ENCODE assay signal across 22 cellular contexts in genomic region chr6:45447005-45447404, GRCh38.
DNase-seq lines count a peak whose midpoint lies in the region; ATAC-seq, FAIRE-seq and TF ChIP-seq lines count a peak whose summit lies in the region.
"Had no signal": no experiment of that assay in that cellular context is flagged by ENCODE, and none has a peak within 500 bp of the region (broad histone marks: within the 10 kb centered on the region; RNA-seq: fewer than 3 reads in every experiment).

No MANE protein-coding gene starts in this region.

- H3K4me2 ChIP-seq in endothelial cell of umbilical vein (ENCODE audit: insufficient read depth, low read length) (peak overlapping the region; percentile 26), GM23338 (no peak overlapping the region)

- H3K9me3 Mint-ChIP-seq in MCF 10A (ENCODE audit: unreplicated experiment), result no peaks in the 10 kb centered on the region
- H3K9me3 Mint-ChIP-seq in GM23338, result no peaks in the 10 kb centered on the region
- H3K9me3 Mint-ChIP-seq: activated naive CD4-positive, alpha-beta T cell treated with anti-CD3 and anti-CD28 coated beads, Interleukin-2, amount 10 ng/mL, durations not matched to agents 7 days and 5 days; CD4-positive, alpha-beta T cell; IgD-negative memory B cell; naive thymus-derived CD8-positive, alpha-beta T cell had no signal

- H3K9ac ChIP-seq in endothelial cell of umbilical vein (replicated peaks; ENCODE audit: extremely low read depth, insufficient read depth, low read length), result no peak overlapping the region

- DNase-seq in MCF 10A (ENCODE audit: unreplicated experiment) (no peak), breast epithelium (ENCODE audit: low spot score in 2 of 2) (no peak), RWPE2 (ENCODE audit: low spot score) (no peak), endothelial cell of umbilical vein (ENCODE audit: low read depth, low spot score) (peak; percentile 5), upper lobe of left lung (no peak), DMS 273 (lab: John Stamatoyannopoulos, UW; ENCODE audit: unreplicated experiment) (no peak), aorta (no peak), GM23338 (ENCODE audit: low spot score) (no peak)
- DNase-seq: ACHN; activated naive CD4-positive, alpha-beta T cell treated with anti-CD3 and anti-CD28 coated beads, Interleukin-2, amount 10 ng/mL, durations not matched to agents 7 days and 5 days; CD4-positive, alpha-beta T cell; DMS53; naive thymus-derived CD8-positive, alpha-beta T cell; NCI-H1048; NCI-H526 treated with DMSO at 0.1 percent for 48 hours; stimulated activated CD4-positive, alpha-beta T cell treated with anti-CD3 and anti-CD28 coated beads, Interleukin-12 subunit alpha, Interleukin-12 subunit beta, amount 100 ng/mL, for 4 hours; tibial artery had no signal

- H3K27ac ChIP-seq in breast epithelium (no peak overlapping the region), RWPE2 (ENCODE audit: poor library complexity, severe bottlenecking) (peak overlapping the region; percentile 97), endothelial cell of umbilical vein (ENCODE audit: insufficient read depth, low read depth, low read length) (peak overlapping the region; percentile 64), upper lobe of left lung (peak overlapping the region; percentile 31 to 83 (median 66)), aorta (ENCODE audit: low read depth in 1 of 2, low read length in 2 of 2) (no peak overlapping the region), GM23338 (ENCODE audit: low read depth) (no peak overlapping the region)

- intact Hi-C loops in MCF 10A (cut with micrococcal nuclease) (loop anchor here (2.0 kb wide), 1 partner anchor 24 kb away; no protein-coding TSS in a partner anchor), breast epithelium (cut with DNase I; ENCODE audit: low total_unique reads) (no loop called here), endothelial cell of umbilical vein (cut with micrococcal nuclease) (no loop called here), aorta (cut with DNase I) (no loop called here)

- no peaks in the 10 kb centered on the region for H3K9me3 ChIP-seq in breast epithelium
- no peaks in the 10 kb centered on the region for H3K9me3 ChIP-seq in RWPE2 (ENCODE audit: severe bottlenecking)
- no peaks in the 10 kb centered on the region for H3K9me3 ChIP-seq in endothelial cell of umbilical vein (replicated peaks; ENCODE audit: control insufficient read depth, insufficient read depth, low read length)
- H3K9me3 ChIP-seq in upper lobe of left lung, result no peaks in the 10 kb centered on the region
- no peaks in the 10 kb centered on the region for H3K9me3 ChIP-seq in aorta (ENCODE audit: control insufficient read depth, low read length)
- H3K9me3 ChIP-seq: prostate gland, tibial artery had no signal

- H3K4me3 Mint-ChIP-seq in MCF 10A (ENCODE audit: unreplicated experiment), result no peak overlapping the region
- H3K4me3 Mint-ChIP-seq in GM23338, result no peak overlapping the region
- H3K4me3 Mint-ChIP-seq: activated naive CD4-positive, alpha-beta T cell treated with anti-CD3 and anti-CD28 coated beads, Interleukin-2, amount 10 ng/mL, durations not matched to agents 7 days and 5 days; CD4-positive, alpha-beta T cell; IgD-negative memory B cell; stimulated activated memory B cell treated with anti-CD40 and anti-IgM and Interleukin-4, amounts not matched to agents 10 μg/mL and 1 μg/mL and 100 μg/mL, for 72 hours had no signal

- CTCF ChIA-PET in MCF 10A (lab: Yijun Ruan, JAX), result interaction anchor here (0.8 kb wide), 1 partner anchor 25 kb away, joined by 4 read pairs; no protein-coding TSS in a partner anchor
- CTCF ChIA-PET in endothelial cell of umbilical vein (lab: Charles Lee), result no interaction called here

- H3K4me1 Mint-ChIP-seq in MCF 10A (ENCODE audit: insufficient read depth, unreplicated experiment) (peaks cover 44% of the 10 kb centered on the region), GM23338 (peaks cover 27% of the 10 kb centered on the region)
- H3K4me1 Mint-ChIP-seq: IgD-negative memory B cell; stimulated activated memory B cell treated with anti-CD40 and anti-IgM and Interleukin-4, amounts not matched to agents 10 μg/mL and 1 μg/mL and 100 μg/mL, for 72 hours had no signal

- no peak for FAIRE-seq in endothelial cell of umbilical vein (lab: Jason Lieb, UNC)
- FAIRE-seq: colon, endometrium had no signal

- H3K4me3 ChIP-seq in breast epithelium (no peak overlapping the region), RWPE2 (ENCODE audit: severe bottlenecking) (no peak overlapping the region), endothelial cell of umbilical vein (replicated peaks in 1 of 3; ENCODE audit: insufficient read depth in 1 of 3, low read depth in 1 of 3, low read length in 3 of 3) (no peak overlapping the region), upper lobe of left lung (no peak overlapping the region), aorta (ENCODE audit: low read length in 2 of 2) (no peak overlapping the region), GM23338 (no peak overlapping the region)
- H3K4me3 ChIP-seq: prostate gland, tibial artery had no signal

- no peak overlapping the region for H2AFZ ChIP-seq in endothelial cell of umbilical vein (ENCODE audit: low read depth, low read length)
- no peak overlapping the region for H2AFZ ChIP-seq in GM23338

- H3K79me2 ChIP-seq in endothelial cell of umbilical vein (ENCODE audit: control insufficient read depth, insufficient read depth, low read length) (no peaks in the 10 kb centered on the region), GM23338 (replicated peaks; ENCODE audit: insufficient read depth) (no peaks in the 10 kb centered on the region)

- no peaks in the 10 kb centered on the region for H3K27me3 Mint-ChIP-seq in MCF 10A (ENCODE audit: insufficient read depth, unreplicated experiment)
- peaks cover 1% of the 10 kb centered on the region for H3K27me3 Mint-ChIP-seq in GM23338 (ENCODE audit: insufficient read depth, low read depth, poor library complexity)
- H3K27me3 Mint-ChIP-seq: activated naive CD4-positive, alpha-beta T cell treated with anti-CD3 and anti-CD28 coated beads, Interleukin-2, amount 10 ng/mL, durations not matched to agents 7 days and 5 days; CD4-positive, alpha-beta T cell; naive thymus-derived CD8-positive, alpha-beta T cell had no signal

- H3F3A ChIP-seq in GM23338 (replicated peaks; ENCODE audit: low read depth), result no peaks in the 10 kb centered on the region

- H3K9me1 ChIP-seq in endothelial cell of umbilical vein (replicated peaks; ENCODE audit: control insufficient read depth, extremely low read depth, insufficient read depth, low read length), result no peaks in the 10 kb centered on the region

- BruUV-seq in MCF 10A (replicated peaks; lab: Mats Ljungman, UMichigan), result no TSS peak
- no TSS peak for BruUV-seq in endothelial cell of umbilical vein (replicated peaks; lab: Mats Ljungman, UMichigan)

- peaks cover 4 to 10% of the 10 kb centered on the region in 2 donors for H3K4me1 ChIP-seq in breast epithelium
- peaks cover 32% of the 10 kb centered on the region for H3K4me1 ChIP-seq in RWPE2 (ENCODE audit: insufficient read depth, poor library complexity, severe bottlenecking)
- H3K4me1 ChIP-seq in endothelial cell of umbilical vein (ENCODE audit: control insufficient read depth, extremely low read depth, insufficient read depth, low read length), result peaks cover 33% of the 10 kb centered on the region
- H3K4me1 ChIP-seq in upper lobe of left lung, result peaks cover 29 to 35% (median 32%) of the 10 kb centered on the region in 4 donors
- peaks cover 0 to 4% of the 10 kb centered on the region in 2 donors for H3K4me1 ChIP-seq in aorta (ENCODE audit: control insufficient read depth in 1 of 2, insufficient read depth in 2 of 2, low read length in 2 of 2)
- peaks cover 29% of the 10 kb centered on the region for H3K4me1 ChIP-seq in GM23338 (ENCODE audit: insufficient read depth)
- H3K4me1 ChIP-seq: prostate gland had no signal

- no peak for TF ChIP-seq EP300 in upper lobe of left lung (IDR thresholded peaks at IDR 0.05)

- POLR2A ChIA-PET in MCF 10A (lab: Yijun Ruan, JAX), result interaction anchor here (0.6 to 1.1 kb wide), 4 partner anchors 11 to 1033 kb away, joined by 3 read pairs; no protein-coding TSS in a partner anchor
- POLR2A ChIA-PET in endothelial cell of umbilical vein (lab: Charles Lee), result no interaction called here

- H3K27me3 ChIP-seq in breast epithelium (no peaks in the 10 kb centered on the region), RWPE2 (ENCODE audit: insufficient read depth, poor library complexity, severe bottlenecking) (no peaks in the 10 kb centered on the region), endothelial cell of umbilical vein (ENCODE audit: control insufficient read depth in 2 of 2, insufficient read depth in 2 of 2, low read length in 2 of 2) (no peaks in the 10 kb centered on the region), upper lobe of left lung (no peaks in the 10 kb centered on the region), aorta (ENCODE audit: control insufficient read depth in 1 of 2, insufficient read depth in 2 of 2, low read length in 1 of 2) (no peaks in the 10 kb centered on the region), GM23338 (ENCODE audit: insufficient read depth) (no peaks in the 10 kb centered on the region)
- H3K27me3 ChIP-seq: tibial artery had no signal

- 54 to 73% methylated on average over 1 of the region's 1 CpG for WGBS in upper lobe of left lung, 2 donors
- 80 to 87% methylated on average over 1 of the region's 1 CpG for WGBS in aorta, 2 donors

- no peak for TF ChIP-seq CTCF in MCF 10A (IDR thresholded peaks at IDR 0.05; ENCODE audit: unreplicated experiment)
- no peak for TF ChIP-seq CTCF in breast epithelium (IDR thresholded peaks at IDR 0.05)
- no peak for TF ChIP-seq CTCF in RWPE2 (IDR thresholded peaks at IDR 0.05; ENCODE audit: poor library complexity, severe bottlenecking)
- TF ChIP-seq CTCF in endothelial cell of umbilical vein (IDR thresholded peaks at IDR 0.05; ENCODE audit: extremely low read depth in 1 of 2, insufficient read depth in 1 of 2, low read depth in 1 of 2, low read length in 2 of 2), result no peak
- TF ChIP-seq CTCF in upper lobe of left lung (IDR thresholded peaks at IDR 0.05), result no peak
- no peak for TF ChIP-seq CTCF in GM23338 (conservative IDR thresholded peaks at IDR 0.05; ENCODE audit: low read depth in 2 of 2)

- TF ChIP-seq POLR2A in breast epithelium (IDR thresholded peaks at IDR 0.05) (no peak), endothelial cell of umbilical vein (IDR thresholded peaks at IDR 0.05; ENCODE audit: low read depth, low read length) (no peak), upper lobe of left lung (IDR thresholded peaks at IDR 0.05) (no peak)

- ATAC-seq in RWPE2 (ENCODE audit: low read depth) (no peak), upper lobe of left lung (ENCODE audit: low FRiP score in 2 of 2) (no peak), aorta (ENCODE audit: low FRiP score) (no peak), GM23338 (no peak; the same call in 2 of the 3 replicates)
- ATAC-seq: naive thymus-derived CD8-positive, alpha-beta T cell; stimulated activated memory B cell treated with anti-CD40 and anti-IgM and Interleukin-4, amounts not matched to agents 10 μg/mL and 1 μg/mL and 100 μg/mL, for 72 hours had no signal

- dilution Hi-C loops in endothelial cell of umbilical vein (cut with MboI; ENCODE audit: extremely low pct_ligation_motif_present, low sequenced_read_pairs), result no loop called here

- no peaks in the 10 kb centered on the region for H4K20me1 ChIP-seq in endothelial cell of umbilical vein (replicated peaks; ENCODE audit: control insufficient read depth, extremely low read depth, insufficient read depth, low read length)
- no peaks in the 10 kb centered on the region for H4K20me1 ChIP-seq in GM23338 (replicated peaks; ENCODE audit: insufficient read depth)

- H3K36me3 ChIP-seq in breast epithelium (no peaks in the 10 kb centered on the region), RWPE2 (ENCODE audit: low read depth) (peaks cover 28% of the 10 kb centered on the region; the same call in 1 of the 2 replicates), endothelial cell of umbilical vein (ENCODE audit: control insufficient read depth in 2 of 2, extremely low read depth in 1 of 2, insufficient read depth in 2 of 2, low read length in 2 of 2) (no peaks in the 10 kb centered on the region), upper lobe of left lung (no peaks in the 10 kb centered on the region), aorta (ENCODE audit: control insufficient read depth in 1 of 2, insufficient read depth in 2 of 2, low read length in 1 of 2) (no peaks in the 10 kb centered on the region), GM23338 (ENCODE audit: insufficient read depth) (no peaks in the 10 kb centered on the region)
- H3K36me3 ChIP-seq: prostate gland, tibial artery had no signal

- 0 out of 2 replicates have a peak, but pooled peaks cover 5% of the 10 kb centered on the region for H3K9me2 ChIP-seq in GM23338 (ENCODE audit: insufficient read depth)

- peak overlapping the region; percentile 85 for H3K27ac Mint-ChIP-seq in MCF 10A (ENCODE audit: low read depth, unreplicated experiment)
- no peak overlapping the region for H3K27ac Mint-ChIP-seq in GM23338
- H3K27ac Mint-ChIP-seq: activated naive CD4-positive, alpha-beta T cell treated with anti-CD3 and anti-CD28 coated beads, Interleukin-2, amount 10 ng/mL, durations not matched to agents 7 days and 5 days; CD4-positive, alpha-beta T cell; IgD-negative memory B cell; stimulated activated memory B cell treated with anti-CD40 and anti-IgM and Interleukin-4, amounts not matched to agents 10 μg/mL and 1 μg/mL and 100 μg/mL, for 72 hours had no signal

- H3K36me3 Mint-ChIP-seq in MCF 10A (ENCODE audit: insufficient read depth, unreplicated experiment) (peaks cover 12% of the 10 kb centered on the region), GM23338 (ENCODE audit: low read depth) (no peaks in the 10 kb centered on the region)
- H3K36me3 Mint-ChIP-seq: IgD-negative memory B cell; stimulated activated memory B cell treated with anti-CD40 and anti-IgM and Interleukin-4, amounts not matched to agents 10 μg/mL and 1 μg/mL and 100 μg/mL, for 72 hours had no signal

Comparison
In these comparisons a context has a peak if more than half of its experiments do, and no peak if none do; other contexts are left out.
1. H3K27ac ChIP-seq: peak in RWPE2 (single experiment), endothelial cell of umbilical vein (single experiment) and upper lobe of left lung (4 of 4); none in breast epithelium (0 of 2), aorta (0 of 2) and GM23338 (single experiment).